Comparison of ENCODE assay signal across 8 cellular contexts in the genomic region with DNA sequence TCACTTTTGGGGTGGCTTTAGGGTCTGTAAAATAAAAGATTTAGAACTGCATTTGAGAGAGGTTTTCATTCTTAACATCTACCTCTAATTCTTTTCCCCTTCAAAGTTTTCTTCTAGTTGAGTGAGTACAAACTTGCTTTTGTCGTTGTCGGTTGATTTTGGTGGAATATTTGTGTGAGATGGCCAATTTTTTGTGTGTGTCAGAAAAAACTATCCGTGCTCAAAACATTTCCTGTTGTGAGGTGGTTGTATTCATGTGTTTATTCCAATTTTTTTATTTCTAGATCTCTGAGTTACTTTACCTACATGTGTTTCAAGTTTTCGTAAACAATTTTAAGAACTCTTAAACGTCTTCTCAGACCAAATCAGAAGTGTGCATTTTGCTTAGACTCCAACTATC. TPM values are rescaled to one million over a fixed set of nuclear protein-coding genes. Genes with fewer than 3 reads are reported as not detected.
DNase-seq lines count a peak whose midpoint lies in the region; ATAC-seq and TF ChIP-seq lines count a peak whose summit lies in the region.

No MANE protein-coding gene starts in this region.

- H3K27ac ChIP-seq in SK-N-MC, result no peak overlapping the region
- H3K27ac ChIP-seq in fibroblast of lung (ENCODE audit: insufficient read depth, low read length), result peak overlapping the region; percentile 85

- no peaks in the 10 kb centered on the region for H4K20me1 ChIP-seq in fibroblast of lung (ENCODE audit: control insufficient read depth, extremely low read depth, insufficient read depth, low read length)

- no peak for DNase-seq in GM06990 (ENCODE audit: extremely low read depth, insufficient read length)
- no peak for DNase-seq in SK-N-MC (ENCODE audit: low read depth, low spot score)
- DNase-seq in fibroblast of lung (ENCODE audit: low read depth in 2 of 2), result no peak
- no peak for DNase-seq in progenitor cell of endocrine pancreas (ENCODE audit: low spot score, unreplicated experiment)
- no peak for DNase-seq in posterior vena cava (ENCODE audit: low spot score)
- no peak for DNase-seq in stimulated activated CD4-positive, alpha-beta T cell treated with anti-CD3 and anti-CD28 coated beads, Interleukin-4, amount 100 ng/mL, for 1 hour

- H3K36me3 ChIP-seq in GM06990 (ENCODE audit: control insufficient read depth, insufficient read depth, low read length) (no peaks in the 10 kb centered on the region), SK-N-MC (ENCODE audit: insufficient read depth, low read length) (no peaks in the 10 kb centered on the region), fibroblast of lung (ENCODE audit: control insufficient read depth, insufficient read depth, low read length) (no peaks in the 10 kb centered on the region)

- H3K4me2 ChIP-seq in fibroblast of lung (ENCODE audit: extremely low read depth, insufficient read depth, low read length), result peak overlapping the region; percentile 89

- peak overlapping the region; percentile 87 for H3K4me3 Mint-ChIP-seq in progenitor cell of endocrine pancreas (ENCODE audit: low read depth)

- peaks cover 13% of the 10 kb centered on the region for H3K27me3 Mint-ChIP-seq in progenitor cell of endocrine pancreas

- peak overlapping the region; percentile 74 for H3K4me3 ChIP-seq in GM06990 (replicated peaks; ENCODE audit: low read depth, low read length)
- peak overlapping the region; percentile 85 for H3K4me3 ChIP-seq in SK-N-MC
- peak overlapping the region; percentile 82 to 94 (median 91) for H3K4me3 ChIP-seq in fibroblast of lung (replicated peaks in 1 of 4; ENCODE audit: control extremely low read depth in 1 of 4, insufficient read depth in 1 of 4, low read depth in 3 of 4, low read length in 4 of 4)

- peaks cover 13% of the 10 kb centered on the region for H3K4me1 Mint-ChIP-seq in progenitor cell of endocrine pancreas (ENCODE audit: low read depth)

- H3K27me3 ChIP-seq in GM06990 (replicated peaks; ENCODE audit: control insufficient read depth, insufficient read depth, low read length) (no peaks in the 10 kb centered on the region), fibroblast of lung (ENCODE audit: control insufficient read depth, insufficient read depth, low read length) (no peaks in the 10 kb centered on the region)

- peak overlapping the region; percentile 69 for H3K9ac ChIP-seq in SK-N-MC (ENCODE audit: insufficient read length)
- peak overlapping the region; percentile 84 for H3K9ac ChIP-seq in fibroblast of lung (ENCODE audit: insufficient read depth, low read length)

- peaks cover 7% of the 10 kb centered on the region for H3K4me1 ChIP-seq in fibroblast of lung (ENCODE audit: control insufficient read depth, extremely low read depth, insufficient read depth, low read length)

- intact Hi-C loops in posterior vena cava (cut with DNase I), result loop anchor here (10.0 kb wide), 4 partner anchors 155 to 345 kb away; no protein-coding TSS in a partner anchor

- peak overlapping the region; percentile 71 for H3K27ac Mint-ChIP-seq in progenitor cell of endocrine pancreas

- TF ChIP-seq CTCF in GM06990 (IDR thresholded peaks at IDR 0.05; ENCODE audit: insufficient read depth, low read length, poor library complexity, severe bottlenecking) (no peak), fibroblast of lung (conservative IDR thresholded peaks at IDR 0.05 in 1 of 2, IDR thresholded peaks at IDR 0.05 in 1 of 2; ENCODE audit: low read depth in 1 of 2, low read length in 2 of 2) (no peak), progenitor cell of endocrine pancreas (IDR thresholded peaks at IDR 0.05; ENCODE audit: unreplicated experiment) (no peak)

- H3K36me3 Mint-ChIP-seq in progenitor cell of endocrine pancreas (ENCODE audit: insufficient read depth), result peaks cover 5% of the 10 kb centered on the region

- peak overlapping the region; percentile 24 for H2AFZ ChIP-seq in fibroblast of lung (ENCODE audit: low read length)

- ATAC-seq in GM19351 (IDR thresholded peaks at IDR 0.05; ENCODE audit: unreplicated experiment), result no peak
- no peak for ATAC-seq in GM19328 (IDR thresholded peaks at IDR 0.05; ENCODE audit: unreplicated experiment)

- peaks cover 6% of the 10 kb centered on the region for H3K9me3 Mint-ChIP-seq in progenitor cell of endocrine pancreas (ENCODE audit: low read depth)

- H3K79me2 ChIP-seq in fibroblast of lung (ENCODE audit: control insufficient read depth, insufficient read depth, low read length), result peaks cover 64% of the 10 kb centered on the region

- H3K9me3 ChIP-seq in SK-N-MC (ENCODE audit: low read depth, low read length), result no peaks in the 10 kb centered on the region
- no peaks in the 10 kb centered on the region for H3K9me3 ChIP-seq in fibroblast of lung (ENCODE audit: control insufficient read depth, insufficient read depth, low read depth, low read length)

RNA-seq across cellular contexts. Expression of a gene that starts 1.6 kb away (rescaled TPM):
- total RNA-seq in fibroblast of lung (63.4 and 84.4 TPM in 2 replicates), progenitor cell of endocrine pancreas (15.1 and 17.7 TPM in 2 replicates), posterior vena cava (10 to 100 TPM; 63.3 to 73.9 TPM)
- polyA plus RNA-seq in fibroblast of lung, result 10.2 and 15.4 TPM in 2 replicates
- 18.7 and 31.5 TPM in 2 replicates for polyA plus RNA-seq in fibroblast of lung (2012)
- polyA minus RNA-seq in fibroblast of lung (ENCODE audit: low replicate concordance), result 32.3 and 60.6 TPM in 2 replicates
